In genomic region chr4:40059362-40059761, GRCh38 we compare ENCODE assay signal across 1 cellular context.
TF ChIP-seq lines count a peak whose summit lies in the region.

No MANE protein-coding gene starts in this region.

TF ChIP-seq in GM23338, 12 proteins besides CTCF, POLR2A, EP300 and RAD21 (continued from another document):
- TF ChIP-seq, protein P1, sequence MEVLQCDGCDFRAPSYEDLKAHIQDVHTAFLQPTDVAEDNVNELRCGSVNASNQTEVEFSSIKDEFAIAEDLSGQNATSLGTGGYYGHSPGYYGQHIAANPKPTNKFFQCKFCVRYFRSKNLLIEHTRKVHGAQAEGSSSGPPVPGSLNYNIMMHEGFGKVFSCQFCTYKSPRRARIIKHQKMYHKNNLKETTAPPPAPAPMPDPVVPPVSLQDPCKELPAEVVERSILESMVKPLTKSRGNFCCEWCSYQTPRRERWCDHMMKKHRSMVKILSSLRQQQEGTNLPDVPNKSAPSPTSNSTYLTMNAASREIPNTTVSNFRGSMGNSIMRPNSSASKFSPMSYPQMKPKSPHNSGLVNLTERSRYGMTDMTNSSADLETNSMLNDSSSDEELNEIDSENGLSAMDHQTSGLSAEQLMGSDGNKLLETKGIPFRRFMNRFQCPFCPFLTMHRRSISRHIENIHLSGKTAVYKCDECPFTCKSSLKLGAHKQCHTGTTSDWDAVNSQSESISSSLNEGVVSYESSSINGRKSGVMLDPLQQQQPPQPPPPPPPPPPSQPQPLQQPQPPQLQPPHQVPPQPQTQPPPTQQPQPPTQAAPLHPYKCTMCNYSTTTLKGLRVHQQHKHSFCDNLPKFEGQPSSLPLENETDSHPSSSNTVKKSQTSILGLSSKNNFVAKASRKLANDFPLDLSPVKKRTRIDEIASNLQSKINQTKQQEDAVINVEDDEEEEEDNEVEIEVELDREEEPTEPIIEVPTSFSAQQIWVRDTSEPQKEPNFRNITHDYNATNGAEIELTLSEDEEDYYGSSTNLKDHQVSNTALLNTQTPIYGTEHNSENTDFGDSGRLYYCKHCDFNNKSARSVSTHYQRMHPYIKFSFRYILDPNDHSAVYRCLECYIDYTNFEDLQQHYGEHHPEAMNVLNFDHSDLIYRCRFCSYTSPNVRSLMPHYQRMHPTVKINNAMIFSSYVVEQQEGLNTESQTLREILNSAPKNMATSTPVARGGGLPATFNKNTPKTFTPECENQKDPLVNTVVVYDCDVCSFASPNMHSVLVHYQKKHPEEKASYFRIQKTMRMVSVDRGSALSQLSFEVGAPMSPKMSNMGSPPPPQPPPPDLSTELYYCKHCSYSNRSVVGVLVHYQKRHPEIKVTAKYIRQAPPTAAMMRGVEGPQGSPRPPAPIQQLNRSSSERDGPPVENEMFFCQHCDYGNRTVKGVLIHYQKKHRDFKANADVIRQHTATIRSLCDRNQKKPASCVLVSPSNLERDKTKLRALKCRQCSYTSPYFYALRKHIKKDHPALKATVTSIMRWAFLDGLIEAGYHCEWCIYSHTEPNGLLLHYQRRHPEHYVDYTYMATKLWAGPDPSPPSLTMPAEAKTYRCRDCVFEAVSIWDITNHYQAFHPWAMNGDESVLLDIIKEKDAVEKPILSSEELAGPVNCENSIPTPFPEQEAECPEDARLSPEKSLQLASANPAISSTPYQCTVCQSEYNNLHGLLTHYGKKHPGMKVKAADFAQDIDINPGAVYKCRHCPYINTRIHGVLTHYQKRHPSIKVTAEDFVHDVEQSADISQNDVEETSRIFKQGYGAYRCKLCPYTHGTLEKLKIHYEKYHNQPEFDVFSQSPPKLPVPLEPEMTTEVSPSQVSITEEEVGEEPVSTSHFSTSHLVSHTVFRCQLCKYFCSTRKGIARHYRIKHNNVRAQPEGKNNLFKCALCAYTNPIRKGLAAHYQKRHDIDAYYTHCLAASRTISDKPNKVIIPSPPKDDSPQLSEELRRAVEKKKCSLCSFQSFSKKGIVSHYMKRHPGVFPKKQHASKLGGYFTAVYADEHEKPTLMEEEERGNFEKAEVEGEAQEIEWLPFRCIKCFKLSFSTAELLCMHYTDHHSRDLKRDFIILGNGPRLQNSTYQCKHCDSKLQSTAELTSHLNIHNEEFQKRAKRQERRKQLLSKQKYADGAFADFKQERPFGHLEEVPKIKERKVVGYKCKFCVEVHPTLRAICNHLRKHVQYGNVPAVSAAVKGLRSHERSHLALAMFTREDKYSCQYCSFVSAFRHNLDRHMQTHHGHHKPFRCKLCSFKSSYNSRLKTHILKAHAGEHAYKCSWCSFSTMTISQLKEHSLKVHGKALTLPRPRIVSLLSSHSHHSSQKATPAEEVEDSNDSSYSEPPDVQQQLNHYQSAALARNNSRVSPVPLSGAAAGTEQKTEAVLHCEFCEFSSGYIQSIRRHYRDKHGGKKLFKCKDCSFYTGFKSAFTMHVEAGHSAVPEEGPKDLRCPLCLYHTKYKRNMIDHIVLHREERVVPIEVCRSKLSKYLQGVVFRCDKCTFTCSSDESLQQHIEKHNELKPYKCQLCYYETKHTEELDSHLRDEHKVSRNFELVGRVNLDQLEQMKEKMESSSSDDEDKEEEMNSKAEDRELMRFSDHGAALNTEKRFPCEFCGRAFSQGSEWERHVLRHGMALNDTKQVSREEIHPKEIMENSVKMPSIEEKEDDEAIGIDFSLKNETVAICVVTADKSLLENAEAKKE (CRISPR knock-in tag; IDR thresholded peaks at IDR 0.05), result no peak
- TF ChIP-seq STAT1 (IDR thresholded peaks at IDR 0.05; ENCODE audit: unreplicated experiment) (no peak), REST (IDR thresholded peaks at IDR 0.05; ENCODE audit: unreplicated experiment) (no peak), POLR2AphosphoS5 (IDR thresholded peaks at IDR 0.05; ENCODE audit: low read depth) (no peak), NANOG (IDR thresholded peaks at IDR 0.05; ENCODE audit: borderline replicate concordance) (no peak), ZNF331 (CRISPR knock-in tag; IDR thresholded peaks at IDR 0.05; ENCODE audit: low read depth) (no peak), ZNF114 (CRISPR knock-in tag; IDR thresholded peaks at IDR 0.05) (no peak), EZH2 (IDR thresholded peaks at IDR 0.05; ENCODE audit: low read depth, unreplicated experiment) (no peak)
- TF ChIP-seq, protein P2, sequence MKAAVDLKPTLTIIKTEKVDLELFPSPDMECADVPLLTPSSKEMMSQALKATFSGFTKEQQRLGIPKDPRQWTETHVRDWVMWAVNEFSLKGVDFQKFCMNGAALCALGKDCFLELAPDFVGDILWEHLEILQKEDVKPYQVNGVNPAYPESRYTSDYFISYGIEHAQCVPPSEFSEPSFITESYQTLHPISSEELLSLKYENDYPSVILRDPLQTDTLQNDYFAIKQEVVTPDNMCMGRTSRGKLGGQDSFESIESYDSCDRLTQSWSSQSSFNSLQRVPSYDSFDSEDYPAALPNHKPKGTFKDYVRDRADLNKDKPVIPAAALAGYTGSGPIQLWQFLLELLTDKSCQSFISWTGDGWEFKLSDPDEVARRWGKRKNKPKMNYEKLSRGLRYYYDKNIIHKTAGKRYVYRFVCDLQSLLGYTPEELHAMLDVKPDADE (IDR thresholded peaks at IDR 0.05), result no peak
TF ChIP-seq in GM23338: peak in this region for 0.
